Comparison of ENCODE assay signal across 13 cellular contexts in the genomic region with DNA sequence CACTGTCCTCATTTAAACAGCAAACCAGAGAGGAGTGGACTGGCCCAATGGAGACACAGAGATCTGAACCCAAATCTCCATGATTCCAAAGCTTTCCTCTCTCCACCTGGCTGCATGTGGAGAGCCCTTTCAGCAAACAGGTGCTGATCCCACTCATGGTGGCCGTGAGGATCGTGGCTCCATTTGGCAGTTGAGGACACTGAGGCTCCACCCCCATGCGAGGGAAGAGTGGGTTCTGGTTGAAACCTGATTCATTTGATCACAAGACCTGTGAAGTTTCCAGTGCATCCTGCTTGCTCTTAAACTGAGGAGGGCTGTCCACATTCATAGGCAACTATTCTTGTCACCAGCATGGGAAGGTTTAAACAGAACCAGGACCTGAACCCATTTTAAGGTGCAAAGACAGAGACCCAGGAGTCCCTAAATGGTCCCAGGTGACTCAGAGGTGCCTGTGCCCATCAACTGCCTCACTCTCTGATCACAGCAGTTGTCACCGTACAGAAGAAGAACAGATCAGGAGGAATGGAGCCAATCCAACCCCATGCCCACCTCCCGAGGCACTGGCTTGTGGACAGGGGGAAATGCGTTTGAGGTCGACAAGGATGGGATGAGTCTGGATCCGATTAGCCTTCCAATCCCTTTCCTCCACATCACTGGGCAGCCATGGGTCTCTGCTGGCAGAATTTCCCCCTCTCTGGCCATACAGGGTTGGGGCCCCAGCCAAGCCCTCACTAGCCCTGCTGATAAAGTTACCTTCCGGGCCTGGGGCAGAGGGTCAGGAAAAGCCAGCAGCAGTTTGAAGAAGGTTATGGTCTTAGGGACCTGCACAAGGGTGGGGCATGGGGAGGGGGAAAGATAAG.
"Had no signal": no experiment of that assay in that cellular context is flagged by ENCODE, and none has a peak within 500 bp of the region (broad histone marks: within the 10 kb centered on the region; RNA-seq: fewer than 3 reads in every experiment).

No MANE protein-coding gene starts in this region.

- H3K36me3 Mint-ChIP-seq: memory B cell; stimulated activated memory B cell treated with anti-CD40 and anti-IgM and Interleukin-4, amounts not matched to agents 10 μg/mL and 1 μg/mL and 100 μg/mL, for 72 hours had no signal

- FAIRE-seq: keratinocyte, pancreas, urothelium cell line had no signal

- ATAC-seq: activated CD4-positive, CD25-positive, alpha-beta regulatory T cell treated with anti-CD3 and anti-CD28 coated beads, Interleukin-2, amount 50 U/mL, for 24 hours; stimulated activated memory B cell treated with anti-CD40 and anti-IgM and Interleukin-4, amounts not matched to agents 10 μg/mL and 1 μg/mL and 100 μg/mL, for 72 hours had no signal

- H3K27ac Mint-ChIP-seq: memory B cell; stimulated activated memory B cell treated with anti-CD40 and anti-IgM and Interleukin-4, amounts not matched to agents 10 μg/mL and 1 μg/mL and 100 μg/mL, for 72 hours; T-helper 2 cell treated with Interferon-gamma antibody and Interleukin-4, amounts not matched to agents 5 μg/mL and 100 μg/mL, for 36 hours had no signal

- H3K4me3 Mint-ChIP-seq: memory B cell; stimulated activated memory B cell treated with anti-CD40 and anti-IgM and Interleukin-4, amounts not matched to agents 10 μg/mL and 1 μg/mL and 100 μg/mL, for 72 hours; T-helper 2 cell treated with Interferon-gamma antibody and Interleukin-4, amounts not matched to agents 5 μg/mL and 100 μg/mL, for 36 hours had no signal

- H3K9me3 Mint-ChIP-seq: T-helper 2 cell treated with Interferon-gamma antibody and Interleukin-4, amounts not matched to agents 5 μg/mL and 100 μg/mL, for 36 hours had no signal

- H3K4me1 Mint-ChIP-seq: stimulated activated memory B cell treated with anti-CD40 and anti-IgM and Interleukin-4, amounts not matched to agents 10 μg/mL and 1 μg/mL and 100 μg/mL, for 72 hours had no signal

- DNase-seq: activated CD4-positive, alpha-beta T cell treated with anti-CD3 and anti-CD28 coated beads, Interleukin-2, amount 50 U/mL, for 4 hours; activated naive CD4-positive, alpha-beta T cell treated with Interleukin-2 at 50 U/mL for 16 hours; activated T-cell treated with anti-CD3 and anti-CD28 coated beads for 4 hours; cerebellar nuclear complex; erythroblast; left ventricle myocardium inferior had no signal

- H3K27me3 ChIP-seq: pancreas had no signal

- H3K4me3 ChIP-seq: left ventricle myocardium inferior, pancreas had no signal

- H3K36me3 ChIP-seq: left ventricle myocardium inferior, pancreas had no signal
